19 cellular contexts compared by ENCODE assay signal in genomic region chr9:114426046-114426948, GRCh38. TPM values are rescaled to one million over a fixed set of nuclear protein-coding genes. Genes with fewer than 3 reads are reported as not detected.
A peak's percentile ranks its signal among the peaks of the same experiment; 100 is the strongest.
DNase-seq lines count a peak whose midpoint lies in the region; ATAC-seq, FAIRE-seq and TF ChIP-seq lines count a peak whose summit lies in the region.
"Had no signal": no experiment of that assay in that cellular context is flagged by ENCODE, and none has a peak within 500 bp of the region (broad histone marks: within the 10 kb centered on the region; RNA-seq: fewer than 3 reads in every experiment).

No MANE protein-coding gene starts in this region.

- no peak overlapping the region for H3K4me2 ChIP-seq in mesendoderm (ENCODE audit: low read length)
- H3K4me2 ChIP-seq: BLaER1 treated with 17β-estradiol and CSF1 and Interleukin-3, amounts not matched to agents 10 nM and 100 nM; GM23338 had no signal

- H3K4ac ChIP-seq in mesendoderm (ENCODE audit: low read depth, low read length): no peak overlapping the region

- intact Hi-C loops in cardiac septum (cut with DNase I) (no loop called here), right cardiac atrium (cut with DNase I) (no loop called here), upper lobe of right lung (cut with DNase I) (no loop called here)
- intact Hi-C loops in activated CD4-positive, alpha-beta T cell treated with anti-CD3 and anti-CD28 coated beads, Interleukin-2, amount 10 ng/mL, durations not matched to agents 24 days and 14 days (cut with micrococcal nuclease): no loop called here

- H3K36me3 ChIP-seq in bronchial epithelial cell (ENCODE audit: control insufficient read depth, insufficient read depth, low read length) (no peaks in the 10 kb centered on the region), mesendoderm (ENCODE audit: control insufficient read depth, insufficient read depth, low read length) (no peaks in the 10 kb centered on the region), upper lobe of right lung (no peaks in the 10 kb centered on the region)
- H3K36me3 ChIP-seq: BLaER1 treated with 17β-estradiol and CSF1 and Interleukin-3, amounts not matched to agents 10 nM and 100 nM; HAP-1 had no signal

- H3K4me3 Mint-ChIP-seq in effector memory CD8-positive, alpha-beta T cell: no peak overlapping the region
- H3K4me3 Mint-ChIP-seq in activated CD4-positive, alpha-beta T cell treated with anti-CD3 and anti-CD28 coated beads, Interleukin-2, amount 10 ng/mL, durations not matched to agents 24 days and 14 days: no peak overlapping the region
- H3K4me3 Mint-ChIP-seq: CD4-positive, alpha-beta T cell; GM23338; HFFc6 had no signal

- H3K4me1 Mint-ChIP-seq in effector memory CD8-positive, alpha-beta T cell (ENCODE audit: low read depth in 2 of 2): peaks cover 4 to 8% of the 10 kb centered on the region in 2 donors
- H3K4me1 Mint-ChIP-seq in activated CD4-positive, alpha-beta T cell treated with anti-CD3 and anti-CD28 coated beads, Interleukin-2, amount 10 ng/mL, durations not matched to agents 24 days and 14 days: no peaks in the 10 kb centered on the region

- no peak overlapping the region for H4K8ac ChIP-seq in mesendoderm (ENCODE audit: low read depth, low read length)

- peak; percentile 88 for FAIRE-seq in bronchial epithelial cell (lab: Jason Lieb, UNC)
- FAIRE-seq: GM12878, GM18507 had no signal

- H3K27me3 ChIP-seq in right cardiac atrium (ENCODE audit: control insufficient read depth, insufficient read depth) (no peaks in the 10 kb centered on the region), bronchial epithelial cell (ENCODE audit: control insufficient read depth, insufficient read depth, low read length) (peaks cover 2% of the 10 kb centered on the region), mesendoderm (ENCODE audit: insufficient read depth, low read length, poor library complexity) (no peaks in the 10 kb centered on the region), upper lobe of right lung (no peaks in the 10 kb centered on the region)
- H3K27me3 ChIP-seq: BLaER1 treated with 17β-estradiol and CSF1 and Interleukin-3, amounts not matched to agents 10 nM and 100 nM had no signal

- DNase-seq in cardiac septum (ENCODE audit: low spot score) (peak; percentile 38), right cardiac atrium (no peak), bronchial epithelial cell (ENCODE audit: low read depth) (no peak), mesendoderm (no peak), upper lobe of right lung (peak; percentile 37)
- no peak for DNase-seq in effector memory CD8-positive, alpha-beta T cell
- no peak for DNase-seq in activated CD4-positive, alpha-beta T cell treated with anti-CD3 and anti-CD28 coated beads, Interleukin-2, amount 10 ng/mL, durations not matched to agents 24 days and 14 days
- DNase-seq: ACHN; Calu3; CD4-positive, alpha-beta T cell; DMS79; HFFc6 had no signal

- peak overlapping the region; percentile 25 for H3K56ac ChIP-seq in mesendoderm (ENCODE audit: low read length)

- H3K27ac Mint-ChIP-seq in effector memory CD8-positive, alpha-beta T cell: no peak overlapping the region
- no peak overlapping the region for H3K27ac Mint-ChIP-seq in activated CD4-positive, alpha-beta T cell treated with anti-CD3 and anti-CD28 coated beads, Interleukin-2, amount 10 ng/mL, durations not matched to agents 24 days and 14 days
- H3K27ac Mint-ChIP-seq: CD4-positive, alpha-beta T cell; GM23338; HFFc6 had no signal

- no peak overlapping the region for H2BK15ac ChIP-seq in mesendoderm (replicated peaks; ENCODE audit: low read depth)

- H3K27ac ChIP-seq in right cardiac atrium (ENCODE audit: low read length) (no peak overlapping the region), mesendoderm (ENCODE audit: low read depth, low read length) (no peak overlapping the region), upper lobe of right lung (no peak overlapping the region)
- H3K27ac ChIP-seq: BLaER1 treated with 17β-estradiol and CSF1 and Interleukin-3, amounts not matched to agents 10 nM and 100 nM; HL-60 had no signal

- H3K27me3 Mint-ChIP-seq in effector memory CD8-positive, alpha-beta T cell: no peaks in the 10 kb centered on the region
- H3K27me3 Mint-ChIP-seq in activated CD4-positive, alpha-beta T cell treated with anti-CD3 and anti-CD28 coated beads, Interleukin-2, amount 10 ng/mL, durations not matched to agents 24 days and 14 days: peaks cover 8% of the 10 kb centered on the region
- H3K27me3 Mint-ChIP-seq: CD4-positive, alpha-beta T cell had no signal

- H3K23ac ChIP-seq in mesendoderm (ENCODE audit: low read length): no peak overlapping the region

- no peak overlapping the region for H3K18ac ChIP-seq in mesendoderm (ENCODE audit: low read length)

- H3K36me3 Mint-ChIP-seq in effector memory CD8-positive, alpha-beta T cell (ENCODE audit: insufficient read depth): peaks cover 12% of the 10 kb centered on the region
- H3K36me3 Mint-ChIP-seq in activated CD4-positive, alpha-beta T cell treated with anti-CD3 and anti-CD28 coated beads, Interleukin-2, amount 10 ng/mL, durations not matched to agents 24 days and 14 days (ENCODE audit: low read depth): no peaks in the 10 kb centered on the region

- H3K9me3 Mint-ChIP-seq in effector memory CD8-positive, alpha-beta T cell: no peaks in the 10 kb centered on the region
- H3K9me3 Mint-ChIP-seq in activated CD4-positive, alpha-beta T cell treated with anti-CD3 and anti-CD28 coated beads, Interleukin-2, amount 10 ng/mL, durations not matched to agents 24 days and 14 days: no peaks in the 10 kb centered on the region
- H3K9me3 Mint-ChIP-seq: CD4-positive, alpha-beta T cell; GM23338; HFFc6 had no signal

- WGBS in right cardiac atrium: 86% methylated on average over 18 of the region's 18 CpGs
- WGBS in mesendoderm (ENCODE audit: extremely low coverage, insufficient coverage, low lambda C conversion rate): no CpG with 5 or more reads among the region's 18 CpGs

- H4K5ac ChIP-seq in mesendoderm (ENCODE audit: low read length): no peak overlapping the region

- no peak overlapping the region for H3K9ac ChIP-seq in mesendoderm (ENCODE audit: low read length)
- H3K9ac ChIP-seq: BLaER1 treated with 17β-estradiol and CSF1 and Interleukin-3, amounts not matched to agents 10 nM and 100 nM had no signal

- H2BK120ac ChIP-seq in mesendoderm (ENCODE audit: low read depth, low read length): no peak overlapping the region

- H3K79me2 ChIP-seq in mesendoderm (ENCODE audit: control insufficient read depth, insufficient read depth, low read length): no peaks in the 10 kb centered on the region

- no peak overlapping the region for H2BK5ac ChIP-seq in mesendoderm (ENCODE audit: low read length)

- TF ChIP-seq CTCF in bronchial epithelial cell (IDR thresholded peaks at IDR 0.05; ENCODE audit: insufficient read depth, low read length, severe bottlenecking) (no peak), upper lobe of right lung (IDR thresholded peaks at IDR 0.05) (no peak)

- ATAC-seq in right cardiac atrium (no peak), upper lobe of right lung (no peak), SK-N-SH treated with all-trans-retinoic acid at 6 μM for 48 hours (no peak)
- ATAC-seq in effector memory CD8-positive, alpha-beta T cell (replicated peaks): no peak
- ATAC-seq: GM12878, GM23338 had no signal

- H3K4me3 ChIP-seq in right cardiac atrium (ENCODE audit: low read length) (no peak overlapping the region), bronchial epithelial cell (ENCODE audit: low read depth, low read length) (no peak overlapping the region), mesendoderm (ENCODE audit: low read length) (no peak overlapping the region), upper lobe of right lung (no peak overlapping the region)
- H3K4me3 ChIP-seq: BLaER1 treated with 17β-estradiol and CSF1 and Interleukin-3, amounts not matched to agents 10 nM and 100 nM; GM12878; GM23338; HAP-1 had no signal

- H3K9me3 ChIP-seq in right cardiac atrium (ENCODE audit: control insufficient read depth, low read length): no peaks in the 10 kb centered on the region
- no peaks in the 10 kb centered on the region for H3K9me3 ChIP-seq in upper lobe of right lung
- H3K9me3 ChIP-seq: BLaER1 treated with 17β-estradiol and CSF1 and Interleukin-3, amounts not matched to agents 10 nM and 100 nM; HAP-1 had no signal

- H3K4me1 ChIP-seq in right cardiac atrium (ENCODE audit: control insufficient read depth, insufficient read depth, low read length) (no peaks in the 10 kb centered on the region), mesendoderm (ENCODE audit: control insufficient read depth, low read depth, low read length) (no peaks in the 10 kb centered on the region), upper lobe of right lung (no peaks in the 10 kb centered on the region)
- H3K4me1 ChIP-seq: HAP-1 had no signal

- H3K79me1 ChIP-seq in mesendoderm (ENCODE audit: low read length): no peaks in the 10 kb centered on the region

- no peak overlapping the region for H2AK5ac ChIP-seq in mesendoderm (ENCODE audit: low read length)

TF ChIP-seq in SK-N-SH treated with all-trans-retinoic acid at 6 μM for 48 hours, 23 proteins besides CTCF, POLR2A, EP300 and RAD21 (continues in another document):
- no peak for TF ChIP-seq ESRRG (CRISPR knock-in tag; IDR thresholded peaks at IDR 0.05)
- TF ChIP-seq TCF4 (CRISPR knock-in tag; IDR thresholded peaks at IDR 0.05; ENCODE audit: borderline replicate concordance): no peak

RNA-seq across cellular contexts. Expression of gene AKNA, which starts 38.5 kb away (rescaled TPM):
- total RNA-seq in cardiac septum (4.5 TPM), right cardiac atrium (10 to 100 TPM in 1 of 4 donors, 1 to 10 TPM in 3; 8.8 to 10.3 (median 8.9) TPM), bronchial epithelial cell (2.6 and 3.7 TPM in 2 replicates), upper lobe of right lung (54.7 TPM)
- polyA plus RNA-seq in right cardiac atrium: 8.4 TPM
- 9.6 TPM for polyA plus RNA-seq in mesendoderm (2013, experiment 1 of 2)
- 10.0 TPM for polyA plus RNA-seq in mesendoderm (2013, experiment 2 of 2)
- total RNA-seq in activated CD4-positive, alpha-beta T cell treated with anti-CD3 and anti-CD28 coated beads, Interleukin-2, amount 10 ng/mL, durations not matched to agents 24 days and 14 days: 149 and 150 TPM in 2 replicates

Comparison
In these comparisons a context has a peak if more than half of its experiments do, and no peak if none do; other contexts are left out.
1. DNase-seq: peak in cardiac septum (single experiment) and upper lobe of right lung (single experiment); none in right cardiac atrium (0 of 3), bronchial epithelial cell (single experiment), mesendoderm (single experiment), effector memory CD8-positive, alpha-beta T cell (0 of 3) and activated CD4-positive, alpha-beta T cell treated with anti-CD3 and anti-CD28 coated beads, Interleukin-2, amount 10 ng/mL, durations not matched to agents 24 days and 14 days (single experiment).